In the genomic region with DNA sequence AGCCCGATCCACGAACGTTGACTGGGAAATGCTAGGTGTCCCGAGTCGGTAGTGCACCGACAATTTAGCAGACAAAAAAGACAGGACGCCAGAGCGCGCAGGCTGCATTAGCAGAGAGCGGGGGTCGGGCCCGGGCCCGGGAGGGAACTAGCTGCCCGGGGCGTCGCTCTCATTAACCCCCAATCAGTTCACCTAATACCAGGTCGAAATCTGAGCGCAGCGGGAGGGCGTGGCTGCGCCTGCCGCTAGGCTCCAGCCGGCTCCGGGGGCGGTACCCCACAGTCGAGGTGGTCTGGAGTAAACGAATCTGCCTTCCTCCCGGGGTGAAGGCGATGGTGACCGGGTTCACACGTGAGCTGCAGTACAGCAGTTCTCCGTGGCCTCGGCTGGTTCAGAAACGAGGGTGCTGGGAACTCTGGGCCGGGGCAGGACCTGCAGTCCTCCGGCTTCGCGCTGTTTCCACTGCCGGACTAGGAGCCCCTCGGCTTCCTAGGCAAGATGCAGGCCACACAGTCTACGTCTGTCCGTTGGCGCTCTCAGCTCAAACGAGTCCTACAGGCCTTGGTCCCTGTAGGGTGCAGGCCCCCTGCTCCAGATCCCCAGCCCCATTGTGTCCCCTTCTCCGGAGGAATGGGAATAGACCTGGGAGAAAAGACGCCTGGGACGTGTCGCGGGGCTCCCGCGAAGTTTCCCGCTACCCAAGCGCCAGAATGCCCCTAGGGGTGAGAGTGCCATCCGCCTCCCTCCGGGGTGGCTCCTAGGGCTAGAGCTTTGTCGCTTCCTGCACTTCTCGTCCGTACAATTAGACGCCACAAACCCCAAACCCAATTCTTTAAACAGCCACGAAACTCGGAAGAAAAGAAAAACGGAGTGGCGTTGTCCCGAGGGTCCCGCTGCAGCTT, we compare ENCODE assay signal across 8 cellular contexts. TPM values are rescaled to one million over a fixed set of nuclear protein-coding genes. Genes with fewer than 3 reads are reported as not detected.
DNase-seq lines count a peak whose midpoint lies in the region; ATAC-seq and TF ChIP-seq lines count a peak whose summit lies in the region.

No MANE protein-coding gene starts in this region.

- in situ Hi-C loops in Panc1 (cut with HindIII; ENCODE audit: low pct_unique_long_range_greater_than_20kb, low sequenced_read_pairs): no loop called here

- H3K4me1 ChIP-seq in BLaER1 (peaks cover 32% of the 10 kb centered on the region), Panc1 (ENCODE audit: control insufficient read depth, insufficient read depth, low read length) (peaks cover 2% of the 10 kb centered on the region; the same call in 1 of the 2 replicates), right atrium auricular region (peaks cover 0 to 68% of the 10 kb centered on the region in 2 donors), smooth muscle cell (ENCODE audit: low read depth) (peaks cover 50% of the 10 kb centered on the region)

- no peaks in the 10 kb centered on the region for H3K79me2 ChIP-seq in smooth muscle cell (ENCODE audit: low read depth)

- peak overlapping the region; percentile 91 for H3K9ac ChIP-seq in BLaER1
- H3K9ac ChIP-seq in smooth muscle cell (ENCODE audit: low read depth): no peak overlapping the region

- no TSS peak for BruUV-seq in Panc1 (replicated peaks; lab: Mats Ljungman, UMichigan)

- intact Hi-C loops in Panc1 (cut with micrococcal nuclease; ENCODE audit: unreplicated experiment): no loop called here

- H4K20me1 ChIP-seq in BLaER1 (peaks cover 18% of the 10 kb centered on the region), smooth muscle cell (ENCODE audit: low read depth) (peaks cover 11% of the 10 kb centered on the region)

- H3K27ac ChIP-seq in BLaER1: peak overlapping the region; percentile 97
- no peak overlapping the region for H3K27ac ChIP-seq in Panc1 (ENCODE audit: low read length)
- no peak overlapping the region for H3K27ac ChIP-seq in right atrium auricular region
- no peak overlapping the region for H3K27ac ChIP-seq in smooth muscle cell (ENCODE audit: low read depth)

- TF ChIP-seq CTCF in Panc1 (IDR thresholded peaks at IDR 0.05) (no peak), right atrium auricular region (IDR thresholded peaks at IDR 0.05) (no peak), smooth muscle cell (IDR thresholded peaks at IDR 0.05; ENCODE audit: borderline replicate concordance, insufficient read depth, poor library complexity, severe bottlenecking) (no peak)

- ATAC-seq in GM19023 (IDR thresholded peaks at IDR 0.05; ENCODE audit: unreplicated experiment) (peak; percentile 16), HG03342 (IDR thresholded peaks at IDR 0.05; ENCODE audit: unreplicated experiment) (peak; percentile 30), Panc1 (peak; percentile 73)

- H3K4me3 ChIP-seq in BLaER1 (peak overlapping the region; percentile 73), Panc1 (ENCODE audit: low read depth in 2 of 2, low read length in 2 of 2) (peak overlapping the region; percentile 37 to 52), right atrium auricular region (peak overlapping the region; percentile 14 to 58), smooth muscle cell (peak overlapping the region; percentile 54)

- CTCF ChIA-PET in Panc1 (lab: Charles Lee): interaction anchor here (0.6 to 0.7 kb wide), 2 partner anchors 21 to 88 kb away, joined by 3 to 5 read pairs; no protein-coding TSS in a partner anchor

- H3K27me3 ChIP-seq in BLaER1 (peaks cover 17% of the 10 kb centered on the region), Panc1 (ENCODE audit: control insufficient read depth, insufficient read depth, low read length) (peaks cover 8% of the 10 kb centered on the region), right atrium auricular region (peaks cover 38 to 56% of the 10 kb centered on the region in 2 donors), smooth muscle cell (ENCODE audit: low read depth) (peaks cover 100% of the 10 kb centered on the region)

- DNase-seq in Panc1 (ENCODE audit: low read depth, low spot score) (no peak), right atrium auricular region (ENCODE audit: low spot score) (no peak), smooth muscle cell (lab: John Stamatoyannopoulos, UW; ENCODE audit: unreplicated experiment) (no peak), globus pallidus (ENCODE audit: low spot score) (no peak)
- peak; percentile 88 for DNase-seq in activated effector memory CD4-positive, alpha-beta T cell treated with anti-CD3 and anti-CD28 coated beads, Interleukin-2, amount 50 U/mL, for 16 hours

- no peak overlapping the region for H2AFZ ChIP-seq in smooth muscle cell (ENCODE audit: low read depth)

- POLR2A ChIA-PET in Panc1 (lab: Charles Lee): no interaction called here

- H3F3A ChIP-seq in smooth muscle cell (ENCODE audit: low read depth): no peaks in the 10 kb centered on the region

- H3K4me2 ChIP-seq in BLaER1: peak overlapping the region; percentile 91
- H3K4me2 ChIP-seq in smooth muscle cell: peak overlapping the region; percentile 93

- H3K9me3 ChIP-seq in BLaER1 (peaks cover 15% of the 10 kb centered on the region), Panc1 (ENCODE audit: control insufficient read depth, insufficient read depth, low read depth, low read length) (no peaks in the 10 kb centered on the region), right atrium auricular region (no peaks in the 10 kb centered on the region), smooth muscle cell (replicated peaks; ENCODE audit: low read depth) (no peaks in the 10 kb centered on the region)

- 2% methylated on average over 64 of the region's 65 CpGs for WGBS in smooth muscle cell (ENCODE audit: low lambda C conversion rate)

- H3K36me3 ChIP-seq in BLaER1 (peaks cover 23% of the 10 kb centered on the region), Panc1 (ENCODE audit: control insufficient read depth, insufficient read depth, low read length) (no peaks in the 10 kb centered on the region), right atrium auricular region (no peaks in the 10 kb centered on the region), smooth muscle cell (ENCODE audit: low read depth) (no peaks in the 10 kb centered on the region)

RNA-seq across cellular contexts. Expression of a gene that starts 2.0 kb away (rescaled TPM):
- 0.49 TPM for total RNA-seq in Panc1 (2021; ENCODE audit: unreplicated experiment)
- 0.13 TPM for polyA plus RNA-seq in Panc1 (2012; ENCODE audit: insufficient read length)
- 1 to 10 TPM in 1 of 2 donors, under 1 TPM in 1; 0.30 to 1.1 TPM for total RNA-seq in right atrium auricular region
- 0.13 and 0.40 TPM in 2 replicates for total RNA-seq in smooth muscle cell
- not detected in 2 replicates for polyA plus RNA-seq in smooth muscle cell

Comparison
In these comparisons a context has a peak if more than half of its experiments do, and no peak if none do; other contexts are left out.
1. ATAC-seq: peak in every context shown above with its lines; median percentile 73 in Panc1; 30 in HG03342; 16 in GM19023.